Comparison of ENCODE assay signal across 20 cellular contexts in the genomic region with DNA sequence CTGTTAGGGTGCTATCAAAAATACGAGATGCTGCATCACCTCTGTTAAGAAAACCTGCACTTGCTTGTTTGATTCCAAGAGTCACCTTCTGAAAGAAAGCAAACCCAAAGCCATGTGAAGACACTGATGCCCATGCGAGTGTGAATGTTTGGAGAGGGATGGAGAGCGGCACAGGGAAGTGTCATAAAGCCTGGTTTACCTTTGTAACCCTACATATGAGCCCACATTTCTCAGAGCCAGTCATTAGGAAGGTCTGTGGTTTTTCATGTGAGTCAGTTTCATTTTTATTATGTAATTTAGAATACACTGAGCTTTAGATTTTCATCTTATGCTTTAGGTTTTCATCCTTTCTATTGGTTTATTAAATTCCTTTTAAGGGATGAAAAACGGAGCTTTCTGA.
DNase-seq lines count a peak whose midpoint lies in the region; ATAC-seq and TF ChIP-seq lines count a peak whose summit lies in the region.
"Had no signal": no experiment of that assay in that cellular context is flagged by ENCODE, and none has a peak within 500 bp of the region (broad histone marks: within the 10 kb centered on the region; RNA-seq: fewer than 3 reads in every experiment).

No MANE protein-coding gene starts in this region.

- H3K9ac ChIP-seq in SK-N-SH = no peak overlapping the region

- H3K4me1 ChIP-seq in SK-N-SH (ENCODE audit: control insufficient read depth in 1 of 2, insufficient read depth in 2 of 2, low read depth in 1 of 2, low read length in 1 of 2) = peaks cover 25 to 60% of the 10 kb centered on the region in 2 experiments; a peak in 3 of 4 replicates
- H3K4me1 ChIP-seq: ascending aorta, left lung had no signal

- no peaks in the 10 kb centered on the region for H3K27me3 ChIP-seq in SK-N-SH (ENCODE audit: insufficient read depth)
- H3K27me3 ChIP-seq: ascending aorta, left lung had no signal

- H3F3A ChIP-seq in SK-N-SH (replicated peaks; ENCODE audit: insufficient read depth) = peaks cover 33% of the 10 kb centered on the region

- CTCF ChIA-PET in SK-N-SH (lab: Yijun Ruan, JAX) = interaction anchor here (1.4 to 2.2 kb wide), 2 partner anchors 11 to 15 kb away, joined by 4 to 8 read pairs; no protein-coding TSS in a partner anchor

- TF ChIP-seq CTCF in SK-N-SH (IDR thresholded peaks at IDR 0.05) = no peak
- TF ChIP-seq CTCF in mesothelial cell of epicardium (IDR thresholded peaks at IDR 0.05; ENCODE audit: unreplicated experiment) = no peak
- TF ChIP-seq CTCF in GM10266 (IDR thresholded peaks at IDR 0.05; ENCODE audit: control insufficient read depth, insufficient read depth, low read depth, missing control alignments) = no peak

- H3K9me3 Mint-ChIP-seq in mesothelial cell of epicardium = no peaks in the 10 kb centered on the region

- peak; percentile 90 for ATAC-seq in GM18870 (IDR thresholded peaks at IDR 0.05; ENCODE audit: unreplicated experiment)
- peak; percentile 52 for ATAC-seq in HG02852 (IDR thresholded peaks at IDR 0.05; ENCODE audit: unreplicated experiment)
- ATAC-seq: left lung had no signal

- H3K4me1 Mint-ChIP-seq in mesothelial cell of epicardium = peaks cover 45% of the 10 kb centered on the region
- H3K4me1 Mint-ChIP-seq: B cell had no signal

- H3K79me2 ChIP-seq in SK-N-SH (ENCODE audit: insufficient read depth) = peaks cover 8% of the 10 kb centered on the region; the same call in 1 of the 2 replicates

- peaks cover 2% of the 10 kb centered on the region for H3K36me3 Mint-ChIP-seq in mesothelial cell of epicardium

- peak overlapping the region; percentile 21; the same call in 1 of the 2 replicates for H3K4me2 ChIP-seq in SK-N-SH
- H3K4me2 ChIP-seq: PC-9 had no signal

- TF ChIP-seq EP300 in SK-N-SH (IDR thresholded peaks at IDR 0.05; ENCODE audit: borderline replicate concordance in 1 of 2, low read depth in 1 of 2, low read length in 1 of 2) = no peak

- H3K36me3 ChIP-seq in SK-N-SH (replicated peaks in 1 of 2; ENCODE audit: control insufficient read depth in 1 of 2, insufficient read depth in 2 of 2, low read length in 1 of 2) = no peaks in the 10 kb centered on the region
- H3K36me3 ChIP-seq: ascending aorta, left lung, thoracic aorta had no signal

- peak overlapping the region; percentile 13 for H3K27ac Mint-ChIP-seq in mesothelial cell of epicardium
- H3K27ac Mint-ChIP-seq: B cell had no signal

- H3K27me3 Mint-ChIP-seq in mesothelial cell of epicardium (ENCODE audit: low read depth) = no peaks in the 10 kb centered on the region
- H3K27me3 Mint-ChIP-seq: B cell had no signal

- H2AFZ ChIP-seq in SK-N-SH (ENCODE audit: low read depth) = no peak overlapping the region
- H2AFZ ChIP-seq: PC-9 had no signal

- no peaks in the 10 kb centered on the region for H3K9me2 ChIP-seq in SK-N-SH

- no peak overlapping the region for H3K4me3 Mint-ChIP-seq in mesothelial cell of epicardium
- H3K4me3 Mint-ChIP-seq: B cell had no signal

- WGBS in SK-N-SH (ENCODE audit: low lambda C conversion rate) = 74% methylated on average over 4 of the region's 4 CpGs

- no peaks in the 10 kb centered on the region for H3K9me3 ChIP-seq in SK-N-SH
- H3K9me3 ChIP-seq: ascending aorta, left lung, thoracic aorta had no signal

- no peak for DNase-seq in SK-N-SH
- no peak for DNase-seq in mesothelial cell of epicardium (ENCODE audit: low spot score in 2 of 2, unreplicated experiment in 2 of 2)
- DNase-seq in epidermal melanocyte (ENCODE audit: insufficient read length, low spot score) = no peak
- no peak for DNase-seq in SIG-M5 (lab: John Stamatoyannopoulos, UW)
- DNase-seq in GM10266 (ENCODE audit: extremely low spot score) = no peak
- DNase-seq: activated CD4-positive, alpha-beta T cell treated with anti-CD3 and anti-CD28 coated beads for 48 hours; activated CD8-positive, alpha-beta memory T cell treated with anti-CD3 and anti-CD28 coated beads, Interleukin-2, amount 50 U/mL, for 48 hours; foreskin fibroblast; left lung; NCI-H187; NCI-H510A treated with DMSO at 0.1 percent for 48 hours; PC-9; stimulated activated CD4-positive, alpha-beta T cell treated with anti-CD3 and anti-CD28 coated beads, Interleukin-4, amount 100 ng/mL, for 24 hours had no signal

- POLR2A ChIA-PET in SK-N-SH (lab: Yijun Ruan, JAX) = interaction anchor here (1.1 kb wide), 1 partner anchor 24 kb away, joined by 3 read pairs; no protein-coding TSS in a partner anchor

- TF ChIP-seq RAD21 in SK-N-SH (IDR thresholded peaks at IDR 0.05; ENCODE audit: low read length) = no peak

- peak overlapping the region; percentile 14 to 50; a peak in 2 of 4 replicates for H3K27ac ChIP-seq in SK-N-SH (ENCODE audit: low read depth in 2 of 2, low read length in 1 of 2)
- H3K27ac ChIP-seq: ascending aorta, left lung, PC-9, SK-N-MC, skin epidermis, thoracic aorta had no signal

- no peak overlapping the region for H3K4me3 ChIP-seq in SK-N-SH (ENCODE audit: low read depth in 2 of 2, low read length in 1 of 2)
- H3K4me3 ChIP-seq: ascending aorta, left lung, PC-9, SK-N-MC, skin epidermis, thoracic aorta had no signal

- H4K20me1 ChIP-seq in SK-N-SH (ENCODE audit: insufficient read depth) = no peaks in the 10 kb centered on the region

TF ChIP-seq in SK-N-SH, 30 proteins besides CTCF, POLR2A, EP300 and RAD21:
- TF ChIP-seq RXRA (IDR thresholded peaks at IDR 0.05; ENCODE audit: borderline replicate concordance, low read depth) (no peak), POLR2AphosphoS5 (IDR thresholded peaks at IDR 0.05; ENCODE audit: low read depth, low read length) (no peak), RFX5 (IDR thresholded peaks at IDR 0.05; ENCODE audit: low read length) (no peak), NFIC (IDR thresholded peaks at IDR 0.05; ENCODE audit: borderline replicate concordance) (no peak), CHD2 (IDR thresholded peaks at IDR 0.05; ENCODE audit: low read length, partially characterized antibody) (no peak), SMC3 (IDR thresholded peaks at IDR 0.05; ENCODE audit: low read depth, low read length) (no peak), TEAD4 (IDR thresholded peaks at IDR 0.05; ENCODE audit: borderline replicate concordance, insufficient read depth) (no peak), FOSL2 (IDR thresholded peaks at IDR 0.05; ENCODE audit: borderline replicate concordance, low read depth) (no peak)
- TF ChIP-seq, protein P1, sequence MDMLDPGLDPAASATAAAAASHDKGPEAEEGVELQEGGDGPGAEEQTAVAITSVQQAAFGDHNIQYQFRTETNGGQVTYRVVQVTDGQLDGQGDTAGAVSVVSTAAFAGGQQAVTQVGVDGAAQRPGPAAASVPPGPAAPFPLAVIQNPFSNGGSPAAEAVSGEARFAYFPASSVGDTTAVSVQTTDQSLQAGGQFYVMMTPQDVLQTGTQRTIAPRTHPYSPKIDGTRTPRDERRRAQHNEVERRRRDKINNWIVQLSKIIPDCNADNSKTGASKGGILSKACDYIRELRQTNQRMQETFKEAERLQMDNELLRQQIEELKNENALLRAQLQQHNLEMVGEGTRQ (IDR thresholded peaks at IDR 0.05; ENCODE audit: borderline replicate concordance, low read depth, low read length) = no peak
- TF ChIP-seq, protein P2, sequence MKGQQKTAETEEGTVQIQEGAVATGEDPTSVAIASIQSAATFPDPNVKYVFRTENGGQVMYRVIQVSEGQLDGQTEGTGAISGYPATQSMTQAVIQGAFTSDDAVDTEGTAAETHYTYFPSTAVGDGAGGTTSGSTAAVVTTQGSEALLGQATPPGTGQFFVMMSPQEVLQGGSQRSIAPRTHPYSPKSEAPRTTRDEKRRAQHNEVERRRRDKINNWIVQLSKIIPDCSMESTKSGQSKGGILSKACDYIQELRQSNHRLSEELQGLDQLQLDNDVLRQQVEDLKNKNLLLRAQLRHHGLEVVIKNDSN (IDR thresholded peaks at IDR 0.05; ENCODE audit: borderline replicate concordance, low read depth) = no peak
